ENCODE assay signal across 16 cellular contexts in the genomic region with DNA sequence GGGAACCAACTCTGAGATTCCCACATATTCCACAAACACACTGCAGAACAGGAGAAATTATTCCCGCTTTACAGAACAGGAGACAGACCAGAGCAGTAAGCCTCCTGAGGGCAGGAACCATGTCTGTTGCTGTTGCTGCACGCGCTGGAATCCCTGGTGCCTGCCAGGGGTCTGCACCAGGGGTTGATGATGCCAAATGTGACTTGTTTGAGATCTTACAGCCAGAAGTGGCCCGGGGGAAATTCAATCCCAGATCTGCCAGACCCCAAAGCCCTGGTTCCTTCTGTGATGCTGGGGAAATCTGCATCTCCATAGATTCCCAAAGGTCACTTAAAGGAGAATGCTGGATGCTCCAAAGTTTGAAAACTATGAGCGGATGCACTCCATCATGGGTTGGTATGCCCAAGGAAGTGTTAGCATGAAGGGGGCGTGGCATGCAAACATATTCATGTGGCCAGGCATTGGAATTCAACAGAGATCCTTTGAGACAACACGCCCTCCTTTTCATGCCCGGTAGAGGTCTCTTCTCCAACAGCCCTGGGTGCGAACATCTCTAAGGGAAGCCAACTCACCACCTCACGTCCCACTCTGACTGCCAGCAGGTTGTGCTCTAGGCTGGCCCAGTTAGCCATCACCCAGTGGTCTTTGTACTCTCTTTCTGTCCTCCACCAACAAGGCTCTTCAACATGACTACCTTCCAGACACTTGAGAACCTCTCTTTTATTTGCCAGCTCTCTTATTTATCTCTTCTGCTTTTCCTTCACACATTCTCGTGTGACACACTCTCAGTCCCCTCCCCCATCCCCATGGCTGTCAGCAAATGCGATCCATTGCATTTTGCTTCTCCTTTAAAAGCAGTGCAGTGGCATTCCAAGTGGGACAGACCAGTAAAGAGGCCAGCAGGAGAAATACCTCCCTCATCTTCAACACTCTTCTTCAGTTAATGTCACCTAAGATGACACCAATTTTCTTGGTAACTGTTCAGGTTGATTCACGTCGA.
DNase-seq lines count a peak whose midpoint lies in the region; ATAC-seq, FAIRE-seq and TF ChIP-seq lines count a peak whose summit lies in the region.
"Had no signal": no experiment of that assay in that cellular context is flagged by ENCODE, and none has a peak within 500 bp of the region (broad histone marks: within the 10 kb centered on the region; RNA-seq: fewer than 3 reads in every experiment).

No MANE protein-coding gene starts in this region.

- no peak overlapping the region for H3K4me2 ChIP-seq in HepG2 (ENCODE audit: low read depth, low read length)

- peaks cover 14% of the 10 kb centered on the region for H3K36me3 Mint-ChIP-seq in type B pancreatic cell
- H3K36me3 Mint-ChIP-seq: activated naive CD4-positive, alpha-beta T cell treated with anti-CD3 and anti-CD28 coated beads, Interleukin-2, amount 50 U/mL, for 24 hours had no signal

- H3K4me1 ChIP-seq in HepG2 (ENCODE audit: insufficient read depth, low read length), result peaks cover 37% of the 10 kb centered on the region

- H3K4me3 ChIP-seq in WERI-Rb-1 (ENCODE audit: low read depth, low read length), result no peak overlapping the region
- no peak overlapping the region for H3K4me3 ChIP-seq in HepG2 (replicated peaks in 1 of 3; ENCODE audit: insufficient read depth in 1 of 3, low read depth in 2 of 3, low read length in 3 of 3)
- H3K4me3 ChIP-seq: lung had no signal

- no peaks in the 10 kb centered on the region for H4K20me1 ChIP-seq in HepG2 (ENCODE audit: insufficient read depth, low read length)

- CTCF ChIA-PET in HepG2 (lab: Yijun Ruan, JAX; ENCODE audit: low intra/inter-chr PET ratio, low total read pairs), result no interaction called here

- WGBS in HepG2 (ENCODE audit: low lambda C conversion rate), result 80% methylated on average over 14 of the region's 14 CpGs

- H3K27me3 ChIP-seq in WERI-Rb-1 (ENCODE audit: insufficient read depth, low read depth, severe bottlenecking) (no peaks in the 10 kb centered on the region), HepG2 (ENCODE audit: control insufficient read depth in 1 of 2, insufficient read depth in 2 of 2, low read length in 2 of 2) (no peaks in the 10 kb centered on the region)

- FAIRE-seq in HepG2 (lab: Jason Lieb, UNC), result no peak

- no peak for TF ChIP-seq RAD21 in HepG2 (CRISPR knock-in tag; IDR thresholded peaks at IDR 0.05)

- POLR2A ChIA-PET in HepG2 (lab: Yijun Ruan, JAX), result no interaction called here

- peak; percentile 16 to 19 for DNase-seq in activated T-cell treated with anti-CD3 and anti-CD28 coated beads, Interleukin-2, amount 50 U/mL, for 48 hours
- DNase-seq in activated T-cell treated with anti-CD3 and anti-CD28 coated beads for 4 hours, result no peak
- no peak for DNase-seq in WERI-Rb-1
- DNase-seq in HepG2 (ENCODE audit: low spot score), result no peak
- DNase-seq in type B pancreatic cell (ENCODE audit: extremely low spot score, unreplicated experiment), result no peak
- DNase-seq in midbrain (lab: John Stamatoyannopoulos, UW), result no peak
- DNase-seq: cerebellar nuclear complex, DMS153, NCI-H1417, NCI-H510A, occipital lobe, T-helper 9 cell had no signal

- no peaks in the 10 kb centered on the region for H3K27me3 Mint-ChIP-seq in type B pancreatic cell
- H3K27me3 Mint-ChIP-seq: activated naive CD4-positive, alpha-beta T cell treated with anti-CD3 and anti-CD28 coated beads, Interleukin-2, amount 50 U/mL, for 24 hours had no signal

- no peak for TF ChIP-seq POLR2A in HepG2 (IDR thresholded peaks at IDR 0.05; ENCODE audit: insufficient read depth in 1 of 2, low read depth in 2 of 2, low read length in 2 of 2)

- no peak overlapping the region for H2AFZ ChIP-seq in HepG2 (ENCODE audit: low read length)

- peaks cover 8% of the 10 kb centered on the region for H3K9me3 Mint-ChIP-seq in type B pancreatic cell
- H3K9me3 Mint-ChIP-seq: activated naive CD4-positive, alpha-beta T cell treated with anti-CD3 and anti-CD28 coated beads, Interleukin-2, amount 50 U/mL, for 24 hours had no signal

- H3K79me2 ChIP-seq in HepG2 (ENCODE audit: insufficient read depth, low read length), result no peaks in the 10 kb centered on the region

- TF ChIP-seq EP300 in HepG2 (IDR thresholded peaks at IDR 0.05; ENCODE audit: low read depth in 2 of 2, low read length in 2 of 2), result no peak
- TF ChIP-seq EP300 in HepG2 (CRISPR knock-in tag; IDR thresholded peaks at IDR 0.05; ENCODE audit: borderline replicate concordance), result no peak

- intact Hi-C loops in HepG2 (cut with micrococcal nuclease; ENCODE audit: unreplicated experiment), result no loop called here

- H3K36me3 ChIP-seq in WERI-Rb-1, result no peaks in the 10 kb centered on the region
- H3K36me3 ChIP-seq in HepG2 (replicated peaks in 1 of 2; ENCODE audit: control insufficient read depth in 1 of 2, insufficient read depth in 2 of 2, low read length in 2 of 2), result no peaks in the 10 kb centered on the region

- peaks cover 64% of the 10 kb centered on the region for H3K4me1 Mint-ChIP-seq in type B pancreatic cell (ENCODE audit: unreplicated experiment)

- in situ Hi-C loops in HepG2 (cut with HindIII; ENCODE audit: extremely low pct_ligation_motif_present, low pct_unique_long_range_greater_than_20kb), result loop anchor here (25.0 kb wide), 1 partner anchor 724 kb away; no protein-coding TSS in a partner anchor

- H3K4me3 Mint-ChIP-seq in type B pancreatic cell, result peak overlapping the region; percentile 44
- H3K4me3 Mint-ChIP-seq: activated naive CD4-positive, alpha-beta T cell treated with anti-CD3 and anti-CD28 coated beads, Interleukin-2, amount 50 U/mL, for 24 hours had no signal

- no peak overlapping the region for H3K9ac ChIP-seq in HepG2 (ENCODE audit: insufficient read depth, low read depth, low read length)

- ATAC-seq in HepG2 (no peak), HG02884 (IDR thresholded peaks at IDR 0.05; ENCODE audit: unreplicated experiment) (no peak), GM18520 (IDR thresholded peaks at IDR 0.05; ENCODE audit: unreplicated experiment) (no peak)

- TF ChIP-seq CTCF in WERI-Rb-1 (IDR thresholded peaks at IDR 0.05; ENCODE audit: low read depth, low read length), result no peak
- peak; percentile 18; the same call in 1 of the 2 replicates for TF ChIP-seq CTCF in HepG2 (CRISPR knock-in tag; IDR thresholded peaks at IDR 0.05)
- no peak for TF ChIP-seq CTCF in type B pancreatic cell (conservative IDR thresholded peaks at IDR 0.05)

- peak overlapping the region; percentile 46 for H3K27ac Mint-ChIP-seq in type B pancreatic cell

- no TSS peak for BruUV-seq in HepG2 (replicated peaks; lab: Mats Ljungman, UMichigan)

- H3K9me3 ChIP-seq in WERI-Rb-1 (ENCODE audit: severe bottlenecking), result no peaks in the 10 kb centered on the region
- H3K9me3 ChIP-seq in HepG2 (ENCODE audit: low read length), result no peaks in the 10 kb centered on the region

- H3K27ac ChIP-seq in WERI-Rb-1 (peak overlapping the region; percentile 38; the same call in 1 of the 2 replicates), HepG2 (ENCODE audit: extremely low read length, insufficient read depth, low read length) (no peak overlapping the region)

TF ChIP-seq in HepG2, 621 proteins besides CTCF, POLR2A, EP300 and RAD21:
- TF ChIP-seq, protein P1, sequence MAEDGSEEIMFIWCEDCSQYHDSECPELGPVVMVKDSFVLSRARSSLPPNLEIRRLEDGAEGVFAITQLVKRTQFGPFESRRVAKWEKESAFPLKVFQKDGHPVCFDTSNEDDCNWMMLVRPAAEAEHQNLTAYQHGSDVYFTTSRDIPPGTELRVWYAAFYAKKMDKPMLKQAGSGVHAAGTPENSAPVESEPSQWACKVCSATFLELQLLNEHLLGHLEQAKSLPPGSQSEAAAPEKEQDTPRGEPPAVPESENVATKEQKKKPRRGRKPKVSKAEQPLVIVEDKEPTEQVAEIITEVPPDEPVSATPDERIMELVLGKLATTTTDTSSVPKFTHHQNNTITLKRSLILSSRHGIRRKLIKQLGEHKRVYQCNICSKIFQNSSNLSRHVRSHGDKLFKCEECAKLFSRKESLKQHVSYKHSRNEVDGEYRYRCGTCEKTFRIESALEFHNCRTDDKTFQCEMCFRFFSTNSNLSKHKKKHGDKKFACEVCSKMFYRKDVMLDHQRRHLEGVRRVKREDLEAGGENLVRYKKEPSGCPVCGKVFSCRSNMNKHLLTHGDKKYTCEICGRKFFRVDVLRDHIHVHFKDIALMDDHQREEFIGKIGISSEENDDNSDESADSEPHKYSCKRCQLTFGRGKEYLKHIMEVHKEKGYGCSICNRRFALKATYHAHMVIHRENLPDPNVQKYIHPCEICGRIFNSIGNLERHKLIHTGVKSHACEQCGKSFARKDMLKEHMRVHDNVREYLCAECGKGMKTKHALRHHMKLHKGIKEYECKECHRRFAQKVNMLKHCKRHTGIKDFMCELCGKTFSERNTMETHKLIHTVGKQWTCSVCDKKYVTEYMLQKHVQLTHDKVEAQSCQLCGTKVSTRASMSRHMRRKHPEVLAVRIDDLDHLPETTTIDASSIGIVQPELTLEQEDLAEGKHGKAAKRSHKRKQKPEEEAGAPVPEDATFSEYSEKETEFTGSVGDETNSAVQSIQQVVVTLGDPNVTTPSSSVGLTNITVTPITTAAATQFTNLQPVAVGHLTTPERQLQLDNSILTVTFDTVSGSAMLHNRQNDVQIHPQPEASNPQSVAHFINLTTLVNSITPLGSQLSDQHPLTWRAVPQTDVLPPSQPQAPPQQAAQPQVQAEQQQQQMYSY (CRISPR knock-in tag; IDR thresholded peaks at IDR 0.05), result no peak
- peak; percentile 25 for TF ChIP-seq STAG1 (CRISPR knock-in tag; IDR thresholded peaks at IDR 0.05)

Comparison
In these comparisons a context has a peak if more than half of its experiments do, and no peak if none do; other contexts are left out.
1. DNase-seq: peak in activated T-cell treated with anti-CD3 and anti-CD28 coated beads, Interleukin-2, amount 50 U/mL, for 48 hours (2 of 2); none in activated T-cell treated with anti-CD3 and anti-CD28 coated beads for 4 hours (single experiment), WERI-Rb-1 (single experiment), HepG2 (single experiment), type B pancreatic cell (single experiment) and midbrain (single experiment).